Comparison of ENCODE assay signal across 1 cellular context in the genomic region with DNA sequence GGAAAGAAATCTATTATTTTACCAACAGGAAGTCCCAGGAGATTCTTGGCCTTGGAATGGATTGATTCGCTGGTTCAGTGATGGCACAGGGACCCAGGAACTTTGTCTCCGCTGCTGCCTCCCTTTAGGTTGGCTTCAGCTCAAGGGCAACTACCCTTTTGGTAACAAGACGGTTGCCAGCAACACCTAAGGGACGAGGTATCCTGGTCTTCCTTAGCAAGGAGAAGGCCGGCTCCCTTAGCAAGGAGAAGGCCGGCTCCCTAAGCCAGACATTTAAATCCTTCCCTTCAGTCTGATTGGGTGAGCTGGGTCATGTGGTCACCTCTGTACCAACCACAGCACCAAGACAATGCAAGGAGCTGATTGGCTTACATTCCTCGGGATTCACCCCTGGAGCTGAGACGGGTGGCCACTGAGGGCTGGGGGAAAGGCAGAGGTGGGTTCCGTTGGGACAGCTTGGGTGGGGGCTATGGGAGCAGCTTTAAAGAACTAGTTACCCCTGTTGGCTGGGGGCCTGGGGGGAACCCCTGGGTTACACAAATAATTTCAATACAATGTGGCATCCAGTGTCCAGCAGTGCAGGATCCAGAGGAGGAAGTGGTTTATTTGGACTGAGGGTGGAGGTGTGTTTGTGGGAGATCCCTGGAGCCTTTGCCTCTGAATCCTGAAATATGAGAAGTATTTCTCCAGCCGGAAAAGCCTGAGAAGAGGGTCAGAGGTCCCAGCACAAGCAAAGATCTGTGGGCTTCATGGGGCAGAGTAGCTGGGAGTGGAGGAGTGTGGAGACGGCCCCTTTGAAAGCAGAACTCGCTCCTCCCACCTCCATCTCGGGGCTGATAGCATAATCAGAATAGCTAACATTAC.
TF ChIP-seq lines count a peak whose summit lies in the region.

No MANE protein-coding gene starts in this region.

TF ChIP-seq in HepG2, 621 proteins besides CTCF, POLR2A, EP300 and RAD21 (continued from another document):
- TF ChIP-seq, protein P1, sequence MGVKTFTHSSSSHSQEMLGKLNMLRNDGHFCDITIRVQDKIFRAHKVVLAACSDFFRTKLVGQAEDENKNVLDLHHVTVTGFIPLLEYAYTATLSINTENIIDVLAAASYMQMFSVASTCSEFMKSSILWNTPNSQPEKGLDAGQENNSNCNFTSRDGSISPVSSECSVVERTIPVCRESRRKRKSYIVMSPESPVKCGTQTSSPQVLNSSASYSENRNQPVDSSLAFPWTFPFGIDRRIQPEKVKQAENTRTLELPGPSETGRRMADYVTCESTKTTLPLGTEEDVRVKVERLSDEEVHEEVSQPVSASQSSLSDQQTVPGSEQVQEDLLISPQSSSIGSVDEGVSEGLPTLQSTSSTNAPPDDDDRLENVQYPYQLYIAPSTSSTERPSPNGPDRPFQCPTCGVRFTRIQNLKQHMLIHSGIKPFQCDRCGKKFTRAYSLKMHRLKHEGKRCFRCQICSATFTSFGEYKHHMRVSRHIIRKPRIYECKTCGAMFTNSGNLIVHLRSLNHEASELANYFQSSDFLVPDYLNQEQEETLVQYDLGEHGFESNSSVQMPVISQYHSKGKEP (CRISPR knock-in tag; IDR thresholded peaks at IDR 0.05): no peak
- peak; percentile 7; the same call in 1 of the 2 replicates for TF ChIP-seq ZNF547 (CRISPR knock-in tag; IDR thresholded peaks at IDR 0.05)
- no peak for TF ChIP-seq ZSCAN31 (CRISPR knock-in tag; IDR thresholded peaks at IDR 0.05; ENCODE audit: low read depth)
- TF ChIP-seq ATF7-NPFF (CRISPR knock-in tag; IDR thresholded peaks at IDR 0.05; ENCODE audit: low read depth): 0 out of 2 replicates have a peak, but pooled peaks have one; percentile 45
- TF ChIP-seq NFYB (CRISPR knock-in tag; IDR thresholded peaks at IDR 0.05): peak; percentile 98
- no peak for TF ChIP-seq ZNF788 (CRISPR knock-in tag; IDR thresholded peaks at IDR 0.05; ENCODE audit: borderline replicate concordance)
- 0 out of 2 replicates have a peak, but pooled peaks have one; percentile 29 for TF ChIP-seq ZNF607 (CRISPR knock-in tag; IDR thresholded peaks at IDR 0.05; ENCODE audit: borderline replicate concordance)
